In genomic region chr4:38860788-38861424, GRCh38 we compare ENCODE assay signal across 8 cellular contexts. TPM values are rescaled to one million over a fixed set of nuclear protein-coding genes. Genes with fewer than 3 reads are reported as not detected.
DNase-seq lines count a peak whose midpoint lies in the region; ATAC-seq and TF ChIP-seq lines count a peak whose summit lies in the region.

No MANE protein-coding gene starts in this region.

- H3K4me1 ChIP-seq in breast epithelium = peaks cover 0 to 7% of the 10 kb centered on the region in 2 donors

- POLR2A ChIA-PET in MCF 10A (lab: Yijun Ruan, JAX) = interaction anchor here (1.1 kb wide), 1 partner anchor 57 kb away, joined by 3 read pairs; no protein-coding TSS in a partner anchor

- no peak overlapping the region for H3K4me3 Mint-ChIP-seq in MCF 10A (ENCODE audit: unreplicated experiment)
- no peak overlapping the region for H3K4me3 Mint-ChIP-seq in activated naive CD4-positive, alpha-beta T cell treated with anti-CD3 and anti-CD28 coated beads, Interleukin-2, amount 50 U/mL, for 24 hours

- H3K27ac Mint-ChIP-seq in MCF 10A (ENCODE audit: low read depth, unreplicated experiment) = no peak overlapping the region
- H3K27ac Mint-ChIP-seq in activated naive CD4-positive, alpha-beta T cell treated with anti-CD3 and anti-CD28 coated beads, Interleukin-2, amount 50 U/mL, for 24 hours = peak overlapping the region; percentile 25

- no peaks in the 10 kb centered on the region for H3K9me3 ChIP-seq in breast epithelium

- no peak for TF ChIP-seq POLR2A in breast epithelium (IDR thresholded peaks at IDR 0.05)

- no TSS peak for BruUV-seq in MCF 10A (replicated peaks; lab: Mats Ljungman, UMichigan)

- no peaks in the 10 kb centered on the region for H3K27me3 Mint-ChIP-seq in MCF 10A (ENCODE audit: insufficient read depth, unreplicated experiment)
- no peaks in the 10 kb centered on the region for H3K27me3 Mint-ChIP-seq in activated naive CD4-positive, alpha-beta T cell treated with anti-CD3 and anti-CD28 coated beads, Interleukin-2, amount 50 U/mL, for 24 hours

- DNase-seq in MCF 10A (ENCODE audit: unreplicated experiment) = peak; percentile 72
- no peak for DNase-seq in breast epithelium (ENCODE audit: low spot score in 2 of 2)
- peak; percentile 77 for DNase-seq in SK-MEL-5 (ENCODE audit: low read depth, low spot score)
- peak; percentile 64 for DNase-seq in islet precursor cell
- DNase-seq in stimulated activated CD8-positive, alpha-beta memory T cell treated with anti-CD3 and anti-CD28 coated beads, Interleukin-7, amount 100 ng/mL, for 4 hours (ENCODE audit: low read depth in 2 of 2) = peak; percentile 28 to 37

- H3K9me3 Mint-ChIP-seq in MCF 10A (ENCODE audit: unreplicated experiment) = no peaks in the 10 kb centered on the region
- H3K9me3 Mint-ChIP-seq in activated naive CD4-positive, alpha-beta T cell treated with anti-CD3 and anti-CD28 coated beads, Interleukin-2, amount 50 U/mL, for 24 hours = no peaks in the 10 kb centered on the region

- H3K4me3 ChIP-seq in breast epithelium = no peak overlapping the region

- CTCF ChIA-PET in MCF 10A (lab: Yijun Ruan, JAX) = interaction anchor here (0.6 to 3.1 kb wide), 39 partner anchors 8 to 770 kb away, joined by 3 to 23 read pairs (median 3); partner anchors contain the start of genes TLR1 and TLR10

- peaks cover 29% of the 10 kb centered on the region for H3K4me1 Mint-ChIP-seq in MCF 10A (ENCODE audit: insufficient read depth, unreplicated experiment)
- peaks cover 52% of the 10 kb centered on the region for H3K4me1 Mint-ChIP-seq in activated naive CD4-positive, alpha-beta T cell treated with anti-CD3 and anti-CD28 coated beads, Interleukin-2, amount 50 U/mL, for 24 hours

- H3K36me3 ChIP-seq in breast epithelium = no peaks in the 10 kb centered on the region

- in situ Hi-C loops in SK-MEL-5 (cut with HindIII; ENCODE audit: low pct_unique_long_range_greater_than_20kb, low sequenced_read_pairs) = no loop called here

- H3K36me3 Mint-ChIP-seq in MCF 10A (ENCODE audit: insufficient read depth, unreplicated experiment) = no peaks in the 10 kb centered on the region
- H3K36me3 Mint-ChIP-seq in activated naive CD4-positive, alpha-beta T cell treated with anti-CD3 and anti-CD28 coated beads, Interleukin-2, amount 50 U/mL, for 24 hours = no peaks in the 10 kb centered on the region

- H3K27me3 ChIP-seq in breast epithelium = no peaks in the 10 kb centered on the region

- no peak overlapping the region for H3K27ac ChIP-seq in breast epithelium

- peak; percentile 52 for ATAC-seq in HG03066 (IDR thresholded peaks at IDR 0.05; ENCODE audit: low read depth, unreplicated experiment)
- no peak for ATAC-seq in GM19328 (IDR thresholded peaks at IDR 0.05; ENCODE audit: unreplicated experiment)

- intact Hi-C loops in MCF 10A (cut with micrococcal nuclease) = no loop called here
- intact Hi-C loops in breast epithelium (cut with DNase I; ENCODE audit: low total_unique reads) = no loop called here

- TF ChIP-seq CTCF in MCF 10A (IDR thresholded peaks at IDR 0.05; ENCODE audit: unreplicated experiment) (peak; percentile 76), breast epithelium (IDR thresholded peaks at IDR 0.05) (peak in 1 of 3 donors; percentile 10)

RNA-seq across cellular contexts. Expression of gene TLR6, which starts 4.3 kb away (rescaled TPM):
- total RNA-seq in MCF 10A (2022) (7.7 and 11.4 TPM in 2 replicates), breast epithelium (1 to 10 TPM; 5.2 to 7.6 (median 5.3) TPM)
- 6.8 and 7.8 TPM in 2 replicates for total RNA-seq in SK-MEL-5 (2014; rRNA removed; shearing (Covaris generic))
- polyA plus RNA-seq in SK-MEL-5 (2015; cell fraction: cytosol; rRNA removed) = 4.4 and 6.5 TPM in 2 replicates
- polyA plus RNA-seq in SK-MEL-5 (2015; cell fraction: nucleus; rRNA removed) = 15.6 and 19.6 TPM in 2 replicates

RNA-seq across cellular contexts. Expression of gene FAM114A1, which starts 6.7 kb away (rescaled TPM):
- 22.7 and 38.9 TPM in 2 replicates for total RNA-seq in MCF 10A (2022)
- 100 to 1,000 TPM in 1 of 3 donors, 10 to 100 TPM in 2; 74.6 to 109 (median 85.9) TPM for total RNA-seq in breast epithelium
- 33.0 and 38.6 TPM in 2 replicates for total RNA-seq in SK-MEL-5 (2014; rRNA removed; shearing (Covaris generic))
- 20.1 and 21.9 TPM in 2 replicates for polyA plus RNA-seq in SK-MEL-5 (2015; cell fraction: cytosol; rRNA removed)
- polyA plus RNA-seq in SK-MEL-5 (2015; cell fraction: nucleus; rRNA removed) = 8.8 and 15.2 TPM in 2 replicates

RNA-seq across cellular contexts. Expression of gene TLR1, which starts 56.3 kb away (rescaled TPM):
- total RNA-seq in MCF 10A (2022) = 1.9 and 2.2 TPM in 2 replicates
- total RNA-seq in breast epithelium = 10 to 100 TPM; 13.1 to 39.7 (median 18.7) TPM
- total RNA-seq in SK-MEL-5 (2014; rRNA removed; shearing (Covaris generic)) = 5.5 and 6.7 TPM in 2 replicates
- 3.7 and 4.1 TPM in 2 replicates for polyA plus RNA-seq in SK-MEL-5 (2015; cell fraction: cytosol; rRNA removed)
- polyA plus RNA-seq in SK-MEL-5 (2015; cell fraction: nucleus; rRNA removed) = 2.9 and 6.5 TPM in 2 replicates

Comparison
In these comparisons a context has a peak if more than half of its experiments do, and no peak if none do; other contexts are left out.
1. DNase-seq: peak in MCF 10A (single experiment), SK-MEL-5 (single experiment), islet precursor cell (single experiment) and stimulated activated CD8-positive, alpha-beta memory T cell treated with anti-CD3 and anti-CD28 coated beads, Interleukin-7, amount 100 ng/mL, for 4 hours (2 of 2); none in breast epithelium (0 of 2).